Comparison of ENCODE assay signal across 10 cellular contexts in genomic region chr4:75189976-75190375, GRCh38.
"Had no signal": no experiment of that assay in that cellular context is flagged by ENCODE, and none has a peak within 500 bp of the region (broad histone marks: within the 10 kb centered on the region; RNA-seq: fewer than 3 reads in every experiment).

No MANE protein-coding gene starts in this region.

- H3K4me1 Mint-ChIP-seq: activated CD4-positive, alpha-beta T cell treated with anti-CD3 and anti-CD28 coated beads, Interleukin-2, amount 10 ng/mL, durations not matched to agents 24 days and 14 days; memory B cell had no signal

- H3K9me3 ChIP-seq: pancreas, transverse colon had no signal

- H3K9me3 Mint-ChIP-seq: activated CD4-positive, alpha-beta T cell treated with anti-CD3 and anti-CD28 coated beads, Interleukin-2, amount 10 ng/mL, durations not matched to agents 24 days and 14 days; memory B cell had no signal

- H3K27ac Mint-ChIP-seq: activated CD4-positive, alpha-beta T cell treated with anti-CD3 and anti-CD28 coated beads, Interleukin-2, amount 10 ng/mL, durations not matched to agents 24 days and 14 days; activated naive CD4-positive, alpha-beta T cell treated with anti-CD3 and anti-CD28 coated beads, Interleukin-2, amount 50 U/mL, for 72 hours; memory B cell had no signal

- H3K4me3 ChIP-seq: pancreas, transverse colon had no signal

- H3K4me3 Mint-ChIP-seq: activated CD4-positive, alpha-beta T cell treated with anti-CD3 and anti-CD28 coated beads, Interleukin-2, amount 10 ng/mL, durations not matched to agents 24 days and 14 days; memory B cell had no signal

- H3K4me1 ChIP-seq: pancreas had no signal

- H3K36me3 ChIP-seq: pancreas, transverse colon had no signal

- ATAC-seq: activated naive CD4-positive, alpha-beta T cell treated with anti-CD3 and anti-CD28 coated beads, Interleukin-2, amount 50 U/mL, for 72 hours; left lobe of liver had no signal

- H3K27me3 ChIP-seq: pancreas, transverse colon had no signal

- DNase-seq: activated CD4-positive, alpha-beta T cell treated with anti-CD3 and anti-CD28 coated beads, Interleukin-2, amount 10 ng/mL, durations not matched to agents 24 days and 14 days; activated CD8-positive, alpha-beta memory T cell treated with anti-CD3 and anti-CD28 coated beads for 24 hours; activated T-cell treated with anti-CD3 and anti-CD28 coated beads for 4 hours; dermis blood vessel endothelial cell; erythroblast; pancreas; transverse colon had no signal

- H3K27ac ChIP-seq: pancreas had no signal

- H3K27me3 Mint-ChIP-seq: activated CD4-positive, alpha-beta T cell treated with anti-CD3 and anti-CD28 coated beads, Interleukin-2, amount 10 ng/mL, durations not matched to agents 24 days and 14 days had no signal
